In the genomic region with DNA sequence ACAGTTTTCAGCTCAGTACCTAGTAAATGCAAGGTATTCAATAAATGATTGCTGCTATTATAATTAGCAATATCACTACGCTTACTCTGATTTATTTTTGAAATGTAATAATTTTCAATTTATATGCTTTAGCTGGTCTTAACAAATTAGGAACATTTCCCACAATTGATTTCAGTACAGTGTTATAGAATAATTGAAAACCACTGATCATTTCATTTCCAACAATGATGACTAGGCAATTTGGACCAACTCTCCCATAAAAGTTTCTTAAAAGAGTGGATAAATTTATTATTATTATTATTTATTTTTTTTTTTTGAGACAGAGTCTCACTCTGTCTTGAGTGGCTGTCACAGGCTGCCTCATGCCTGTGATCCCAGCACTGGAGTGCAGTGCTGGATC, we compare ENCODE assay signal across 3 cellular contexts.
TF ChIP-seq lines count a peak whose summit lies in the region.

No MANE protein-coding gene starts in this region.

TF ChIP-seq in A549, 52 proteins besides CTCF, POLR2A, EP300 and RAD21:
- TF ChIP-seq, protein P1, sequence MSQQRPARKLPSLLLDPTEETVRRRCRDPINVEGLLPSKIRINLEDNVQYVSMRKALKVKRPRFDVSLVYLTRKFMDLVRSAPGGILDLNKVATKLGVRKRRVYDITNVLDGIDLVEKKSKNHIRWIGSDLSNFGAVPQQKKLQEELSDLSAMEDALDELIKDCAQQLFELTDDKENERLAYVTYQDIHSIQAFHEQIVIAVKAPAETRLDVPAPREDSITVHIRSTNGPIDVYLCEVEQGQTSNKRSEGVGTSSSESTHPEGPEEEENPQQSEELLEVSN (IDR thresholded peaks at IDR 0.05; ENCODE audit: borderline replicate concordance, low read depth) = no peak
- TF ChIP-seq BHLHE40 (IDR thresholded peaks at IDR 0.05; ENCODE audit: low read depth, low read length) = no peak
- no peak for TF ChIP-seq FOSL2 (IDR thresholded peaks at IDR 0.05)
- TF ChIP-seq FOSL2 (CRISPR knock-in tag; IDR thresholded peaks at IDR 0.05) = no peak
- TF ChIP-seq CBX2 (IDR thresholded peaks at IDR 0.05; ENCODE audit: borderline replicate concordance, low read depth) = no peak
- no peak for TF ChIP-seq MAZ (IDR thresholded peaks at IDR 0.05; ENCODE audit: borderline replicate concordance, low read depth, low read length)
- TF ChIP-seq GATA3 (IDR thresholded peaks at IDR 0.05; ENCODE audit: borderline replicate concordance) = no peak
- no peak for TF ChIP-seq KDM5A (IDR thresholded peaks at IDR 0.05)
- peak; percentile 84 for TF ChIP-seq MAFK (IDR thresholded peaks at IDR 0.05; ENCODE audit: partially characterized antibody)
- TF ChIP-seq, protein P2, sequence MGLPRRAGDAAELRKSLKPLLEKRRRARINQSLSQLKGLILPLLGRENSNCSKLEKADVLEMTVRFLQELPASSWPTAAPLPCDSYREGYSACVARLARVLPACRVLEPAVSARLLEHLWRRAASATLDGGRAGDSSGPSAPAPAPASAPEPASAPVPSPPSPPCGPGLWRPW (IDR thresholded peaks at IDR 0.05) = no peak
TF ChIP-seq in A549: peak in this region for 1.

TF ChIP-seq in HCT116, 20 proteins besides CTCF, POLR2A, EP300 and RAD21:
- no peak for TF ChIP-seq ELF1 (IDR thresholded peaks at IDR 0.05; ENCODE audit: borderline replicate concordance, low read depth)
- TF ChIP-seq SRF (IDR thresholded peaks at IDR 0.05; ENCODE audit: low read depth) = no peak
- TF ChIP-seq SIN3A (IDR thresholded peaks at IDR 0.05; ENCODE audit: low read depth) = no peak
- no peak for TF ChIP-seq EGR1 (IDR thresholded peaks at IDR 0.05; ENCODE audit: low read depth)
- TF ChIP-seq, protein P3, sequence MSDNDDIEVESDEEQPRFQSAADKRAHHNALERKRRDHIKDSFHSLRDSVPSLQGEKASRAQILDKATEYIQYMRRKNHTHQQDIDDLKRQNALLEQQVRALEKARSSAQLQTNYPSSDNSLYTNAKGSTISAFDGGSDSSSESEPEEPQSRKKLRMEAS (IDR thresholded peaks at IDR 0.05) = no peak
- TF ChIP-seq, protein P4, sequence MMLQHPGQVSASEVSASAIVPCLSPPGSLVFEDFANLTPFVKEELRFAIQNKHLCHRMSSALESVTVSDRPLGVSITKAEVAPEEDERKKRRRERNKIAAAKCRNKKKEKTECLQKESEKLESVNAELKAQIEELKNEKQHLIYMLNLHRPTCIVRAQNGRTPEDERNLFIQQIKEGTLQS (IDR thresholded peaks at IDR 0.05) = no peak
- no peak for TF ChIP-seq EZH2phosphoT487 (IDR thresholded peaks at IDR 0.05; ENCODE audit: borderline replicate concordance)
- no peak for TF ChIP-seq CEBPB (IDR thresholded peaks at IDR 0.05; ENCODE audit: low read depth)
- TF ChIP-seq, protein P5, sequence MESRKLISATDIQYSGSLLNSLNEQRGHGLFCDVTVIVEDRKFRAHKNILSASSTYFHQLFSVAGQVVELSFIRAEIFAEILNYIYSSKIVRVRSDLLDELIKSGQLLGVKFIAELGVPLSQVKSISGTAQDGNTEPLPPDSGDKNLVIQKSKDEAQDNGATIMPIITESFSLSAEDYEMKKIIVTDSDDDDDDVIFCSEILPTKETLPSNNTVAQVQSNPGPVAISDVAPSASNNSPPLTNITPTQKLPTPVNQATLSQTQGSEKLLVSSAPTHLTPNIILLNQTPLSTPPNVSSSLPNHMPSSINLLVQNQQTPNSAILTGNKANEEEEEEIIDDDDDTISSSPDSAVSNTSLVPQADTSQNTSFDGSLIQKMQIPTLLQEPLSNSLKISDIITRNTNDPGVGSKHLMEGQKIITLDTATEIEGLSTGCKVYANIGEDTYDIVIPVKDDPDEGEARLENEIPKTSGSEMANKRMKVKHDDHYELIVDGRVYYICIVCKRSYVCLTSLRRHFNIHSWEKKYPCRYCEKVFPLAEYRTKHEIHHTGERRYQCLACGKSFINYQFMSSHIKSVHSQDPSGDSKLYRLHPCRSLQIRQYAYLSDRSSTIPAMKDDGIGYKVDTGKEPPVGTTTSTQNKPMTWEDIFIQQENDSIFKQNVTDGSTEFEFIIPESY (IDR thresholded peaks at IDR 0.05; ENCODE audit: extremely low read depth, insufficient replicate concordance, low read length) = no peak
- TF ChIP-seq POLR2AphosphoS5 (IDR thresholded peaks at IDR 0.05; ENCODE audit: low read depth, low read length) = no peak
- no peak for TF ChIP-seq ZFX (IDR thresholded peaks at IDR 0.05)
- TF ChIP-seq SP1 (IDR thresholded peaks at IDR 0.05; ENCODE audit: low read depth) = no peak
- no peak for TF ChIP-seq ZNF274 (IDR thresholded peaks at IDR 0.05; ENCODE audit: low read depth, low read length)
- no peak for TF ChIP-seq YY1 (IDR thresholded peaks at IDR 0.05; ENCODE audit: extremely low read depth, insufficient replicate concordance, low read depth, low read length)
TF ChIP-seq in HCT116: peak in this region for 0.

TF ChIP-seq in GM23338, 12 proteins besides CTCF, POLR2A, EP300 and RAD21:
- TF ChIP-seq POLR2AphosphoS5 (IDR thresholded peaks at IDR 0.05; ENCODE audit: low read depth) (no peak), CREB1 (CRISPR knock-in tag; IDR thresholded peaks at IDR 0.05; ENCODE audit: low read depth) (no peak), NANOG (IDR thresholded peaks at IDR 0.05; ENCODE audit: borderline replicate concordance) (no peak), JUNB (IDR thresholded peaks at IDR 0.05; ENCODE audit: unreplicated experiment) (no peak), ZNF114 (CRISPR knock-in tag; IDR thresholded peaks at IDR 0.05) (no peak), EZH2phosphoT487 (IDR thresholded peaks at IDR 0.05; ENCODE audit: unreplicated experiment) (no peak), ZNF331 (CRISPR knock-in tag; IDR thresholded peaks at IDR 0.05; ENCODE audit: low read depth) (no peak), EZH2 (IDR thresholded peaks at IDR 0.05; ENCODE audit: low read depth, unreplicated experiment) (no peak), STAT1 (IDR thresholded peaks at IDR 0.05; ENCODE audit: unreplicated experiment) (no peak)
- TF ChIP-seq, protein P6, sequence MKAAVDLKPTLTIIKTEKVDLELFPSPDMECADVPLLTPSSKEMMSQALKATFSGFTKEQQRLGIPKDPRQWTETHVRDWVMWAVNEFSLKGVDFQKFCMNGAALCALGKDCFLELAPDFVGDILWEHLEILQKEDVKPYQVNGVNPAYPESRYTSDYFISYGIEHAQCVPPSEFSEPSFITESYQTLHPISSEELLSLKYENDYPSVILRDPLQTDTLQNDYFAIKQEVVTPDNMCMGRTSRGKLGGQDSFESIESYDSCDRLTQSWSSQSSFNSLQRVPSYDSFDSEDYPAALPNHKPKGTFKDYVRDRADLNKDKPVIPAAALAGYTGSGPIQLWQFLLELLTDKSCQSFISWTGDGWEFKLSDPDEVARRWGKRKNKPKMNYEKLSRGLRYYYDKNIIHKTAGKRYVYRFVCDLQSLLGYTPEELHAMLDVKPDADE (IDR thresholded peaks at IDR 0.05) = no peak
- TF ChIP-seq, protein P7, sequence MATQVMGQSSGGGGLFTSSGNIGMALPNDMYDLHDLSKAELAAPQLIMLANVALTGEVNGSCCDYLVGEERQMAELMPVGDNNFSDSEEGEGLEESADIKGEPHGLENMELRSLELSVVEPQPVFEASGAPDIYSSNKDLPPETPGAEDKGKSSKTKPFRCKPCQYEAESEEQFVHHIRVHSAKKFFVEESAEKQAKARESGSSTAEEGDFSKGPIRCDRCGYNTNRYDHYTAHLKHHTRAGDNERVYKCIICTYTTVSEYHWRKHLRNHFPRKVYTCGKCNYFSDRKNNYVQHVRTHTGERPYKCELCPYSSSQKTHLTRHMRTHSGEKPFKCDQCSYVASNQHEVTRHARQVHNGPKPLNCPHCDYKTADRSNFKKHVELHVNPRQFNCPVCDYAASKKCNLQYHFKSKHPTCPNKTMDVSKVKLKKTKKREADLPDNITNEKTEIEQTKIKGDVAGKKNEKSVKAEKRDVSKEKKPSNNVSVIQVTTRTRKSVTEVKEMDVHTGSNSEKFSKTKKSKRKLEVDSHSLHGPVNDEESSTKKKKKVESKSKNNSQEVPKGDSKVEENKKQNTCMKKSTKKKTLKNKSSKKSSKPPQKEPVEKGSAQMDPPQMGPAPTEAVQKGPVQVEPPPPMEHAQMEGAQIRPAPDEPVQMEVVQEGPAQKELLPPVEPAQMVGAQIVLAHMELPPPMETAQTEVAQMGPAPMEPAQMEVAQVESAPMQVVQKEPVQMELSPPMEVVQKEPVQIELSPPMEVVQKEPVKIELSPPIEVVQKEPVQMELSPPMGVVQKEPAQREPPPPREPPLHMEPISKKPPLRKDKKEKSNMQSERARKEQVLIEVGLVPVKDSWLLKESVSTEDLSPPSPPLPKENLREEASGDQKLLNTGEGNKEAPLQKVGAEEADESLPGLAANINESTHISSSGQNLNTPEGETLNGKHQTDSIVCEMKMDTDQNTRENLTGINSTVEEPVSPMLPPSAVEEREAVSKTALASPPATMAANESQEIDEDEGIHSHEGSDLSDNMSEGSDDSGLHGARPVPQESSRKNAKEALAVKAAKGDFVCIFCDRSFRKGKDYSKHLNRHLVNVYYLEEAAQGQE (IDR thresholded peaks at IDR 0.05; ENCODE audit: unreplicated experiment) = no peak
- TF ChIP-seq, protein P8, sequence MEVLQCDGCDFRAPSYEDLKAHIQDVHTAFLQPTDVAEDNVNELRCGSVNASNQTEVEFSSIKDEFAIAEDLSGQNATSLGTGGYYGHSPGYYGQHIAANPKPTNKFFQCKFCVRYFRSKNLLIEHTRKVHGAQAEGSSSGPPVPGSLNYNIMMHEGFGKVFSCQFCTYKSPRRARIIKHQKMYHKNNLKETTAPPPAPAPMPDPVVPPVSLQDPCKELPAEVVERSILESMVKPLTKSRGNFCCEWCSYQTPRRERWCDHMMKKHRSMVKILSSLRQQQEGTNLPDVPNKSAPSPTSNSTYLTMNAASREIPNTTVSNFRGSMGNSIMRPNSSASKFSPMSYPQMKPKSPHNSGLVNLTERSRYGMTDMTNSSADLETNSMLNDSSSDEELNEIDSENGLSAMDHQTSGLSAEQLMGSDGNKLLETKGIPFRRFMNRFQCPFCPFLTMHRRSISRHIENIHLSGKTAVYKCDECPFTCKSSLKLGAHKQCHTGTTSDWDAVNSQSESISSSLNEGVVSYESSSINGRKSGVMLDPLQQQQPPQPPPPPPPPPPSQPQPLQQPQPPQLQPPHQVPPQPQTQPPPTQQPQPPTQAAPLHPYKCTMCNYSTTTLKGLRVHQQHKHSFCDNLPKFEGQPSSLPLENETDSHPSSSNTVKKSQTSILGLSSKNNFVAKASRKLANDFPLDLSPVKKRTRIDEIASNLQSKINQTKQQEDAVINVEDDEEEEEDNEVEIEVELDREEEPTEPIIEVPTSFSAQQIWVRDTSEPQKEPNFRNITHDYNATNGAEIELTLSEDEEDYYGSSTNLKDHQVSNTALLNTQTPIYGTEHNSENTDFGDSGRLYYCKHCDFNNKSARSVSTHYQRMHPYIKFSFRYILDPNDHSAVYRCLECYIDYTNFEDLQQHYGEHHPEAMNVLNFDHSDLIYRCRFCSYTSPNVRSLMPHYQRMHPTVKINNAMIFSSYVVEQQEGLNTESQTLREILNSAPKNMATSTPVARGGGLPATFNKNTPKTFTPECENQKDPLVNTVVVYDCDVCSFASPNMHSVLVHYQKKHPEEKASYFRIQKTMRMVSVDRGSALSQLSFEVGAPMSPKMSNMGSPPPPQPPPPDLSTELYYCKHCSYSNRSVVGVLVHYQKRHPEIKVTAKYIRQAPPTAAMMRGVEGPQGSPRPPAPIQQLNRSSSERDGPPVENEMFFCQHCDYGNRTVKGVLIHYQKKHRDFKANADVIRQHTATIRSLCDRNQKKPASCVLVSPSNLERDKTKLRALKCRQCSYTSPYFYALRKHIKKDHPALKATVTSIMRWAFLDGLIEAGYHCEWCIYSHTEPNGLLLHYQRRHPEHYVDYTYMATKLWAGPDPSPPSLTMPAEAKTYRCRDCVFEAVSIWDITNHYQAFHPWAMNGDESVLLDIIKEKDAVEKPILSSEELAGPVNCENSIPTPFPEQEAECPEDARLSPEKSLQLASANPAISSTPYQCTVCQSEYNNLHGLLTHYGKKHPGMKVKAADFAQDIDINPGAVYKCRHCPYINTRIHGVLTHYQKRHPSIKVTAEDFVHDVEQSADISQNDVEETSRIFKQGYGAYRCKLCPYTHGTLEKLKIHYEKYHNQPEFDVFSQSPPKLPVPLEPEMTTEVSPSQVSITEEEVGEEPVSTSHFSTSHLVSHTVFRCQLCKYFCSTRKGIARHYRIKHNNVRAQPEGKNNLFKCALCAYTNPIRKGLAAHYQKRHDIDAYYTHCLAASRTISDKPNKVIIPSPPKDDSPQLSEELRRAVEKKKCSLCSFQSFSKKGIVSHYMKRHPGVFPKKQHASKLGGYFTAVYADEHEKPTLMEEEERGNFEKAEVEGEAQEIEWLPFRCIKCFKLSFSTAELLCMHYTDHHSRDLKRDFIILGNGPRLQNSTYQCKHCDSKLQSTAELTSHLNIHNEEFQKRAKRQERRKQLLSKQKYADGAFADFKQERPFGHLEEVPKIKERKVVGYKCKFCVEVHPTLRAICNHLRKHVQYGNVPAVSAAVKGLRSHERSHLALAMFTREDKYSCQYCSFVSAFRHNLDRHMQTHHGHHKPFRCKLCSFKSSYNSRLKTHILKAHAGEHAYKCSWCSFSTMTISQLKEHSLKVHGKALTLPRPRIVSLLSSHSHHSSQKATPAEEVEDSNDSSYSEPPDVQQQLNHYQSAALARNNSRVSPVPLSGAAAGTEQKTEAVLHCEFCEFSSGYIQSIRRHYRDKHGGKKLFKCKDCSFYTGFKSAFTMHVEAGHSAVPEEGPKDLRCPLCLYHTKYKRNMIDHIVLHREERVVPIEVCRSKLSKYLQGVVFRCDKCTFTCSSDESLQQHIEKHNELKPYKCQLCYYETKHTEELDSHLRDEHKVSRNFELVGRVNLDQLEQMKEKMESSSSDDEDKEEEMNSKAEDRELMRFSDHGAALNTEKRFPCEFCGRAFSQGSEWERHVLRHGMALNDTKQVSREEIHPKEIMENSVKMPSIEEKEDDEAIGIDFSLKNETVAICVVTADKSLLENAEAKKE (CRISPR knock-in tag; IDR thresholded peaks at IDR 0.05) = no peak
